Comparison of ENCODE assay signal across 23 cellular contexts in the genomic region with DNA sequence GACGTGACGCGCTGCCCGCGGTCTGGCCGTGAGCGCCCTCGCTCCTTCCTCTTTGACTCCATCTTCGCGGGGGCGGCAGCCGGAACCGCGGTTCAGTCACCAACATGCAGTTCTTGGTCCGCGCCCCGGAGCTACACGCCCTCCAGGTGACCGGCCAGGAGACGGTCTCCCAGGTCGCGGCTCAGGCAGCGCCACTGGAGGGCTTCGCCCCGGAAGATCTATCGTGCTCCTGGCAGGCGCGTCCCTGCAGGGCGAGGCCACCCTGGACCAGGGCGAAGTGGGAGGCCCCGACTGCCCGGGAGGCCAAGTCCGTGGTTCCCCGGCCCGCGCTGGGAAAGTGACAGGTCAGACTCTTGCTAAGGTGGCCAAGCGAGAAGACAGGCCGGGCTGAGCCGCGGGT. TPM values are rescaled to one million over a fixed set of nuclear protein-coding genes. Genes with fewer than 3 reads are reported as not detected.
A peak's percentile ranks its signal among the peaks of the same experiment; 100 is the strongest.
DNase-seq lines count a peak whose midpoint lies in the region; TF ChIP-seq lines count a peak whose summit lies in the region.
"Had no signal": no experiment of that assay in that cellular context is flagged by ENCODE, and none has a peak within 500 bp of the region (broad histone marks: within the 10 kb centered on the region; RNA-seq: fewer than 3 reads in every experiment).

No MANE protein-coding gene starts in this region.

- 0 out of 2 replicates have a peak overlapping the region, but pooled peaks have one; percentile 62 for H3K9ac ChIP-seq in ES-I3 (ENCODE audit: low read depth, low read length)
- no peak overlapping the region for H3K9ac ChIP-seq in HUES48 (ENCODE audit: low read depth, low read length)
- H3K9ac ChIP-seq in trophoblast cell (ENCODE audit: low read length): no peak overlapping the region
- H3K9ac ChIP-seq: BLaER1 treated with 17β-estradiol and CSF1 and Interleukin-3, amounts not matched to agents 10 nM and 100 nM had no signal

- H2AK5ac ChIP-seq in trophoblast cell (ENCODE audit: low read length): peak overlapping the region; percentile 60

- H3K36me3 ChIP-seq in ES-I3 (ENCODE audit: insufficient read depth, low read length) (peaks cover 23% of the 10 kb centered on the region), HUES48 (ENCODE audit: control insufficient read depth, insufficient read depth, low read length) (peaks cover 28% of the 10 kb centered on the region), trophoblast cell (ENCODE audit: control insufficient read depth in 1 of 2, insufficient read depth in 2 of 2, low read length in 2 of 2) (peaks cover 8 to 11% of the 10 kb centered on the region in 2 experiments)
- H3K36me3 ChIP-seq: BLaER1 treated with 17β-estradiol and CSF1 and Interleukin-3, amounts not matched to agents 10 nM and 100 nM had no signal

- peak overlapping the region; percentile 65 for H4K12ac ChIP-seq in trophoblast cell (ENCODE audit: low read depth, low read length)

- no CpG with 5 or more reads among the region's 40 CpGs for WGBS in trophoblast cell (ENCODE audit: extremely low coverage, insufficient coverage, insufficient read length)

- no peak overlapping the region for H3K27ac Mint-ChIP-seq in chondrocyte (ENCODE audit: unreplicated experiment)
- H3K27ac Mint-ChIP-seq: CD4-positive, alpha-beta memory T cell had no signal

- DNase-seq in chondrocyte (ENCODE audit: low spot score) (peak; percentile 91), trophoblast cell (peak; percentile 39 to 54), cerebellar nuclear complex (lab: John Stamatoyannopoulos, UW) (no peak), head of caudate nucleus (no peak), cardiac septum (ENCODE audit: low spot score) (no peak)
- DNase-seq: ACHN; Caco-2; CD4-positive, alpha-beta memory T cell; DMS 273 treated with DMSO at 0.1 percent for 48 hours; DND-41; GOT3; MV-4-11; NCI-H1417; NCI-H1694 treated with DMSO at 0.1 percent for 48 hours; NCI-H2081 treated with DMSO at 0.1 percent for 48 hours; NCI-H446 treated with DMSO at 0.1 percent for 48 hours; NCI-H526 treated with DMSO at 0.1 percent for 48 hours; OCI-M1; SHP77 had no signal

- H3K14ac ChIP-seq in trophoblast cell (ENCODE audit: low read length): peak overlapping the region; percentile 89

- H3K27ac ChIP-seq in HUES48 (ENCODE audit: low read depth, low read length) (peak overlapping the region; percentile 98), trophoblast cell (ENCODE audit: low read depth, low read length) (peak overlapping the region; percentile 15)
- H3K27ac ChIP-seq: BLaER1 treated with 17β-estradiol and CSF1 and Interleukin-3, amounts not matched to agents 10 nM and 100 nM; SK-N-MC had no signal

- peak overlapping the region; percentile 68 for H2BK5ac ChIP-seq in trophoblast cell (ENCODE audit: low read depth, low read length, poor library complexity)

- H2BK12ac ChIP-seq in trophoblast cell (ENCODE audit: low read length): peak overlapping the region; percentile 99

- H4K8ac ChIP-seq in trophoblast cell (ENCODE audit: low read depth, low read length): peak overlapping the region; percentile 61

- H3K27me3 ChIP-seq in HUES48 (ENCODE audit: control insufficient read depth, insufficient read depth, low read length) (no peaks in the 10 kb centered on the region), trophoblast cell (ENCODE audit: insufficient read depth, low read length) (no peaks in the 10 kb centered on the region)
- H3K27me3 ChIP-seq: BLaER1 treated with 17β-estradiol and CSF1 and Interleukin-3, amounts not matched to agents 10 nM and 100 nM had no signal

- H3K4me1 ChIP-seq in ES-I3 (ENCODE audit: insufficient read depth, low read length) (peaks cover 4% of the 10 kb centered on the region), HUES48 (ENCODE audit: control insufficient read depth, insufficient read depth, low read length) (peaks cover 31% of the 10 kb centered on the region), trophoblast cell (ENCODE audit: control insufficient read depth in 1 of 2, insufficient read depth in 2 of 2, low read length in 2 of 2) (peaks cover 12 to 13% of the 10 kb centered on the region in 2 experiments)
- H3K4me1 ChIP-seq: BLaER1 treated with 17β-estradiol and CSF1 and Interleukin-3, amounts not matched to agents 10 nM and 100 nM had no signal

- H3K79me2 ChIP-seq in trophoblast cell (ENCODE audit: control insufficient read depth, insufficient read depth, low read length, poor library complexity): peaks cover 5% of the 10 kb centered on the region

- H3K4ac ChIP-seq in trophoblast cell (ENCODE audit: low read depth, low read length): peak overlapping the region; percentile 99

- intact Hi-C loops in head of caudate nucleus (cut with DNase I) (no loop called here), cardiac septum (cut with DNase I) (no loop called here)

- H3K36me3 Mint-ChIP-seq in chondrocyte (ENCODE audit: low read depth): peaks cover 1% of the 10 kb centered on the region
- H3K36me3 Mint-ChIP-seq: CD4-positive, alpha-beta memory T cell had no signal

- no peak overlapping the region for H3K4me3 ChIP-seq in HUES48 (ENCODE audit: low read depth, low read length)
- no peak overlapping the region for H3K4me3 ChIP-seq in trophoblast cell (ENCODE audit: low read depth, low read length)
- H3K4me3 ChIP-seq: BLaER1 treated with 17β-estradiol and CSF1 and Interleukin-3, amounts not matched to agents 10 nM and 100 nM; SK-N-MC had no signal

- peak overlapping the region; percentile 87 for H3K18ac ChIP-seq in trophoblast cell (ENCODE audit: low read length)

- peaks cover 25% of the 10 kb centered on the region for H3K79me1 ChIP-seq in trophoblast cell (ENCODE audit: low read length)

- peak overlapping the region; percentile 62 for H4K91ac ChIP-seq in trophoblast cell (ENCODE audit: low read depth, low read length)

- no peaks in the 10 kb centered on the region for H3K9me3 Mint-ChIP-seq in chondrocyte (ENCODE audit: low read depth)

- H3K9me3 ChIP-seq in ES-I3 (ENCODE audit: control insufficient read depth, insufficient read depth, low read length): no peaks in the 10 kb centered on the region
- no peaks in the 10 kb centered on the region for H3K9me3 ChIP-seq in HUES48 (ENCODE audit: control insufficient read depth, insufficient read depth, low read length)
- no peaks in the 10 kb centered on the region for H3K9me3 ChIP-seq in trophoblast cell (ENCODE audit: insufficient read depth, low read depth, low read length)

- peak overlapping the region; percentile 4 for H2AFZ ChIP-seq in trophoblast cell (ENCODE audit: insufficient read depth, low read length, poor library complexity)

- no peak for TF ChIP-seq CTCF in chondrocyte (IDR thresholded peaks at IDR 0.05)

- H3K27me3 Mint-ChIP-seq in chondrocyte (ENCODE audit: low read depth): no peaks in the 10 kb centered on the region
- H3K27me3 Mint-ChIP-seq: CD4-positive, alpha-beta memory T cell had no signal

- no peak overlapping the region for H3K4me3 Mint-ChIP-seq in chondrocyte (ENCODE audit: unreplicated experiment)
- H3K4me3 Mint-ChIP-seq: CD4-positive, alpha-beta memory T cell had no signal

- H3K4me1 Mint-ChIP-seq in chondrocyte (ENCODE audit: low read depth): peaks cover 36% of the 10 kb centered on the region
- H3K4me1 Mint-ChIP-seq: CD4-positive, alpha-beta memory T cell had no signal

- H3K23ac ChIP-seq in trophoblast cell (ENCODE audit: low read length): no peak overlapping the region

- no peak overlapping the region for H3K4me2 ChIP-seq in trophoblast cell (ENCODE audit: low read length)
- H3K4me2 ChIP-seq: BLaER1 treated with 17β-estradiol and CSF1 and Interleukin-3, amounts not matched to agents 10 nM and 100 nM had no signal

- H2BK120ac ChIP-seq in trophoblast cell (ENCODE audit: insufficient read depth, low read length, poor library complexity): peak overlapping the region; percentile 91

RNA-seq across cellular contexts. Expression of a gene that starts 2.9 kb away (rescaled TPM):
- total RNA-seq in chondrocyte (1.1 to 2.8 TPM (median 1.6 TPM) in 3 replicates), cardiac septum (not detected)
- polyA plus RNA-seq in trophoblast cell (2013): 40.6 and 42.8 TPM in 2 replicates
- total RNA-seq: CD4-positive, alpha-beta memory T cell had no signal
- polyA plus RNA-seq: CD4-positive, alpha-beta memory T cell had no signal

RNA-seq across cellular contexts. Expression of a gene that starts 32.8 kb away (rescaled TPM):
- total RNA-seq in chondrocyte (not detected in 3 replicates), cardiac septum (not detected)
- 2.4 and 2.8 TPM in 2 replicates for polyA plus RNA-seq in trophoblast cell (2013)
- total RNA-seq: Caco-2; CD4-positive, alpha-beta memory T cell had no signal
- polyA plus RNA-seq: CD4-positive, alpha-beta memory T cell had no signal

Comparison
In these comparisons a context has a peak if more than half of its experiments do, and no peak if none do; other contexts are left out.
1. DNase-seq: peak in chondrocyte (single experiment) and trophoblast cell (2 of 2); none in cerebellar nuclear complex (0 of 2), head of caudate nucleus (0 of 42) and cardiac septum (single experiment).